Comparison of ENCODE assay signal across 1 cellular context in genomic region chr1:23423415-23424170, GRCh38.
TF ChIP-seq lines count a peak whose summit lies in the region.

No MANE protein-coding gene starts in this region.

TF ChIP-seq in liver, 16 proteins besides CTCF, POLR2A, EP300 and RAD21 (continued from another document):
- TF ChIP-seq REST (IDR thresholded peaks at IDR 0.05), result peak; percentile 92
- no peak for TF ChIP-seq ATF3 (IDR thresholded peaks at IDR 0.05)
- peak; percentile 59 to 74 for TF ChIP-seq RXRA (IDR thresholded peaks at IDR 0.05)
- no peak for TF ChIP-seq FOXA1 (IDR thresholded peaks at IDR 0.05)
